8 cellular contexts compared by ENCODE assay signal in genomic region chr6:32853541-32854375, GRCh38. TPM values are rescaled to one million over a fixed set of nuclear protein-coding genes. Genes with fewer than 3 reads are reported as not detected.
DNase-seq lines count a peak whose midpoint lies in the region; ATAC-seq lines count a peak whose summit lies in the region.

TSS of gene PSMB9 (plus strand) at chr6:32854192. CDS start at chr6:32854230, 38 bp downstream.
A gene with protein sequence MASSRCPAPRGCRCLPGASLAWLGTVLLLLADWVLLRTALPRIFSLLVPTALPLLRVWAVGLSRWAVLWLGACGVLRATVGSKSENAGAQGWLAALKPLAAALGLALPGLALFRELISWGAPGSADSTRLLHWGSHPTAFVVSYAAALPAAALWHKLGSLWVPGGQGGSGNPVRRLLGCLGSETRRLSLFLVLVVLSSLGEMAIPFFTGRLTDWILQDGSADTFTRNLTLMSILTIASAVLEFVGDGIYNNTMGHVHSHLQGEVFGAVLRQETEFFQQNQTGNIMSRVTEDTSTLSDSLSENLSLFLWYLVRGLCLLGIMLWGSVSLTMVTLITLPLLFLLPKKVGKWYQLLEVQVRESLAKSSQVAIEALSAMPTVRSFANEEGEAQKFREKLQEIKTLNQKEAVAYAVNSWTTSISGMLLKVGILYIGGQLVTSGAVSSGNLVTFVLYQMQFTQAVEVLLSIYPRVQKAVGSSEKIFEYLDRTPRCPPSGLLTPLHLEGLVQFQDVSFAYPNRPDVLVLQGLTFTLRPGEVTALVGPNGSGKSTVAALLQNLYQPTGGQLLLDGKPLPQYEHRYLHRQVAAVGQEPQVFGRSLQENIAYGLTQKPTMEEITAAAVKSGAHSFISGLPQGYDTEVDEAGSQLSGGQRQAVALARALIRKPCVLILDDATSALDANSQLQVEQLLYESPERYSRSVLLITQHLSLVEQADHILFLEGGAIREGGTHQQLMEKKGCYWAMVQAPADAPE (minus strand): TSS chr6:32853704. CDS start chr6:32853636, 68 bp downstream.

- no peak within 1 kb of the TSS for H4K5ac ChIP-seq in mesendoderm (ENCODE audit: low read length)

- H3K4me1 ChIP-seq in mesendoderm (ENCODE audit: control insufficient read depth, low read depth, low read length), result no peaks in the 10 kb centered on the region

- no peaks in the 10 kb centered on the region for H3K36me3 ChIP-seq in mesendoderm (ENCODE audit: control insufficient read depth, insufficient read depth, low read length)

- H3K9ac ChIP-seq in mesendoderm (ENCODE audit: low read length), result peak within 1 kb of the TSS; percentile 56

- H3K27me3 Mint-ChIP-seq in effector memory CD8-positive, alpha-beta T cell, result no peaks in the 10 kb centered on the region

- no CpG with 5 or more reads among the region's 68 CpGs for WGBS in mesendoderm (ENCODE audit: extremely low coverage, insufficient coverage, low lambda C conversion rate)

- no peak within 1 kb of the TSS for H3K23ac ChIP-seq in mesendoderm (ENCODE audit: low read length)

- no peak within 1 kb of the TSS for H3K18ac ChIP-seq in mesendoderm (ENCODE audit: low read length)

- peaks cover 63 to 74% of the 10 kb centered on the region in 2 donors for H3K4me1 Mint-ChIP-seq in effector memory CD8-positive, alpha-beta T cell (ENCODE audit: low read depth in 2 of 2)

- H3K4me2 ChIP-seq in mesendoderm (ENCODE audit: low read length), result peak within 1 kb of the TSS; percentile 39

- peak within 1 kb of the TSS; percentile 98 to 100 for H3K27ac Mint-ChIP-seq in effector memory CD8-positive, alpha-beta T cell

- no peak within 1 kb of the TSS for H2BK15ac ChIP-seq in mesendoderm (replicated peaks; ENCODE audit: low read depth)

- no peaks in the 10 kb centered on the region for H3K79me2 ChIP-seq in mesendoderm (ENCODE audit: control insufficient read depth, insufficient read depth, low read length)

- ATAC-seq in GM19438 (IDR thresholded peaks at IDR 0.05; ENCODE audit: low read depth, unreplicated experiment) (peak; percentile 82), HG03571 (IDR thresholded peaks at IDR 0.05; ENCODE audit: unreplicated experiment) (peak; percentile 67)
- peak; percentile 80 for ATAC-seq in effector memory CD8-positive, alpha-beta T cell (replicated peaks)

- peak within 1 kb of the TSS; percentile 65 for H3K56ac ChIP-seq in mesendoderm (ENCODE audit: low read length)

- H3K4me3 Mint-ChIP-seq in effector memory CD8-positive, alpha-beta T cell, result peak within 1 kb of the TSS; percentile 98 to 100

- no peaks in the 10 kb centered on the region for H3K9me3 Mint-ChIP-seq in effector memory CD8-positive, alpha-beta T cell

- DNase-seq in COLO668 (lab: John Stamatoyannopoulos, UW; ENCODE audit: unreplicated experiment) (peak; percentile 91), NOMO-1 treated with dmso at 0.1 percent for 144 hours (lab: John Stamatoyannopoulos, UW; ENCODE audit: unreplicated experiment) (peak; percentile 91), mesendoderm (peak; percentile 94)
- DNase-seq in activated CD8-positive, alpha-beta memory T cell treated with anti-CD3 and anti-CD28 coated beads for 48 hours (ENCODE audit: low read depth in 2 of 3, low spot score in 2 of 3), result peak; percentile 79 to 87 (median 80)
- DNase-seq in effector memory CD8-positive, alpha-beta T cell, result peak; percentile 89 to 91 (median 91)
- peak; percentile 93 for DNase-seq in stimulated activated CD8-positive, alpha-beta memory T cell treated with anti-CD3 and anti-CD28 coated beads, Interleukin-12 subunit alpha, Interleukin-12 subunit beta, amount 100 ng/mL, for 4 hours (ENCODE audit: low read depth)

- peak within 1 kb of the TSS; percentile 21 for H3K4me3 ChIP-seq in mesendoderm (ENCODE audit: low read length)

- H3K36me3 Mint-ChIP-seq in effector memory CD8-positive, alpha-beta T cell (ENCODE audit: insufficient read depth), result peaks cover 88% of the 10 kb centered on the region

- no peak within 1 kb of the TSS for H3K27ac ChIP-seq in mesendoderm (ENCODE audit: low read depth, low read length)

- no peak within 1 kb of the TSS for H3K4ac ChIP-seq in mesendoderm (ENCODE audit: low read depth, low read length)

- H4K8ac ChIP-seq in mesendoderm (ENCODE audit: low read depth, low read length), result no peak within 1 kb of the TSS

- no peak within 1 kb of the TSS for H2AK5ac ChIP-seq in mesendoderm (ENCODE audit: low read length)

- no peaks in the 10 kb centered on the region for H3K79me1 ChIP-seq in mesendoderm (ENCODE audit: low read length)

- no peak within 1 kb of the TSS for H2BK120ac ChIP-seq in mesendoderm (ENCODE audit: low read depth, low read length)

- peaks cover 28% of the 10 kb centered on the region for H3K27me3 ChIP-seq in mesendoderm (ENCODE audit: insufficient read depth, low read length, poor library complexity)

- no peak within 1 kb of the TSS for H2BK5ac ChIP-seq in mesendoderm (ENCODE audit: low read length)

RNA-seq across cellular contexts. Expression of gene PSMB9, which starts in this region (rescaled TPM):
- 0.20 TPM for polyA plus RNA-seq in mesendoderm (2013, experiment 1 of 2)
- 0.13 TPM for polyA plus RNA-seq in mesendoderm (2013, experiment 2 of 2)

RNA-seq across cellular contexts. Expression of the second gene that starts in this region (rescaled TPM):
- polyA plus RNA-seq in mesendoderm (2013, experiment 1 of 2), result 2.0 TPM
- 2.3 TPM for polyA plus RNA-seq in mesendoderm (2013, experiment 2 of 2)
